In genomic region chr2:112712903-112713584, GRCh38 we compare ENCODE assay signal across 15 cellular contexts. TPM values are rescaled to one million over a fixed set of nuclear protein-coding genes. Genes with fewer than 3 reads are reported as not detected.
A peak's percentile ranks its signal among the peaks of the same experiment; 100 is the strongest.
DNase-seq lines count a peak whose midpoint lies in the region; FAIRE-seq and TF ChIP-seq lines count a peak whose summit lies in the region.
"Had no signal": no experiment of that assay in that cellular context is flagged by ENCODE, and none has a peak within 500 bp of the region (broad histone marks: within the 10 kb centered on the region; RNA-seq: fewer than 3 reads in every experiment).

No MANE protein-coding gene starts in this region.

- no peaks in the 10 kb centered on the region for H3K36me3 ChIP-seq in kidney (ENCODE audit: control insufficient read depth in 1 of 2, insufficient read depth in 2 of 2, low read length in 2 of 2)

- H3K4me3 Mint-ChIP-seq in osteocyte (ENCODE audit: unreplicated experiment) = no peak overlapping the region
- H3K4me3 Mint-ChIP-seq: stimulated activated naive CD8-positive, alpha-beta T cell treated with anti-CD3 and anti-CD28 coated beads, Interleukin-15, amount 100 ng/mL, for 72 hours had no signal

- no peak overlapping the region for H3K9ac ChIP-seq in kidney (ENCODE audit: low read length in 2 of 2)

- H3K4me3 ChIP-seq in astrocyte of the spinal cord (ENCODE audit: low read depth, low read length) (no peak overlapping the region), kidney (ENCODE audit: low read length in 2 of 2) (no peak overlapping the region)

- no peak overlapping the region for H3K27ac Mint-ChIP-seq in osteocyte (ENCODE audit: unreplicated experiment)

- peaks cover 3% of the 10 kb centered on the region for H3K27me3 Mint-ChIP-seq in osteocyte (ENCODE audit: unreplicated experiment)

- DNase-seq in CD1c-positive myeloid dendritic cell (ENCODE audit: extremely low spot score) (peak; percentile 95), LHCN-M2 (ENCODE audit: low read depth) (peak; percentile 58), astrocyte of the spinal cord (ENCODE audit: low read depth, low spot score) (peak; percentile 60), osteocyte (ENCODE audit: extremely low spot score, unreplicated experiment) (peak; percentile 77), SKM-1 (lab: John Stamatoyannopoulos, UW; ENCODE audit: unreplicated experiment) (no peak), inferior parietal cortex (ENCODE audit: extremely low spot score) (no peak), LoVo (ENCODE audit: low spot score) (no peak), kidney (no peak)
- DNase-seq: activated gamma-delta T cell treated with Interleukin-2 at 50 U/mL for 16 hours, NCI-H2081 treated with DMSO at 0.1 percent for 48 hours, SIG-M5 had no signal

- H3K4me1 ChIP-seq in kidney (ENCODE audit: control insufficient read depth in 1 of 2, insufficient read depth in 1 of 2, low read depth in 1 of 2, low read length in 2 of 2) = peaks cover 3 to 7% of the 10 kb centered on the region in 2 donors

- no peak for FAIRE-seq in kidney (lab: Jason Lieb, UNC)
- FAIRE-seq: endometrium, keratinocyte had no signal

- no peaks in the 10 kb centered on the region for H3K9me3 Mint-ChIP-seq in osteocyte (ENCODE audit: unreplicated experiment)
- H3K9me3 Mint-ChIP-seq: stimulated activated naive CD8-positive, alpha-beta T cell treated with anti-CD3 and anti-CD28 coated beads, Interleukin-15, amount 100 ng/mL, for 72 hours had no signal

- TF ChIP-seq CTCF in astrocyte of the spinal cord (IDR thresholded peaks at IDR 0.05; ENCODE audit: low read depth, low read length) (no peak), osteocyte (IDR thresholded peaks at IDR 0.05) (no peak), kidney (IDR thresholded peaks at IDR 0.05; ENCODE audit: borderline replicate concordance, extremely low read depth, insufficient read depth) (no peak)

- no peaks in the 10 kb centered on the region for H3K9me3 ChIP-seq in kidney (ENCODE audit: control insufficient read depth in 1 of 2, low read length in 2 of 2)

- H3K27ac ChIP-seq in kidney (ENCODE audit: low read depth in 2 of 2, low read length in 2 of 2) = no peak overlapping the region

- peaks cover 4% of the 10 kb centered on the region for H3K4me1 Mint-ChIP-seq in osteocyte (ENCODE audit: unreplicated experiment)

- in situ Hi-C loops in astrocyte of the spinal cord (cut with HindIII; ENCODE audit: low sequenced_read_pairs) = no loop called here

- intact Hi-C loops in kidney (cut with DNase I) = no loop called here

- no peaks in the 10 kb centered on the region for H3K36me3 Mint-ChIP-seq in osteocyte (ENCODE audit: unreplicated experiment)

RNA-seq across cellular contexts. Expression of gene NT5DC4, which starts 7.8 kb away (rescaled TPM):
- total RNA-seq in LHCN-M2 (2014; rRNA removed) = not detected in 2 replicates
- polyA plus RNA-seq in LHCN-M2 (2012) = not detected
- total RNA-seq in osteocyte = not detected in 2 replicates
- total RNA-seq in kidney = not detected
- not detected for polyA plus RNA-seq in kidney (ENCODE audit: insufficient read depth, low read depth, low replicate concordance)
- total RNA-seq: posterior vena cava had no signal

RNA-seq across cellular contexts. Expression of gene CKAP2L, which starts 51.4 kb away (rescaled TPM):
- total RNA-seq in LHCN-M2 (2014; rRNA removed) (23.9 and 33.2 TPM in 2 replicates), osteocyte (6.3 and 6.5 TPM in 2 replicates), kidney (0.88 TPM)
- polyA plus RNA-seq in LHCN-M2 (2012) = 6.4 TPM
- polyA plus RNA-seq in kidney (ENCODE audit: insufficient read depth, low read depth, low replicate concordance) = not detected

Comparison
In these comparisons a context has a peak if more than half of its experiments do, and no peak if none do; other contexts are left out.
1. DNase-seq: peak in CD1c-positive myeloid dendritic cell (single experiment), LHCN-M2 (single experiment), astrocyte of the spinal cord (single experiment) and osteocyte (single experiment); none in SKM-1 (single experiment), inferior parietal cortex (single experiment), LoVo (single experiment) and kidney (single experiment).